12 cellular contexts compared by ENCODE assay signal in genomic region chr4:169189372-169189771, GRCh38.
DNase-seq lines count a peak whose midpoint lies in the region; ATAC-seq lines count a peak whose summit lies in the region.
"Had no signal": no experiment of that assay in that cellular context is flagged by ENCODE, and none has a peak within 500 bp of the region (broad histone marks: within the 10 kb centered on the region; RNA-seq: fewer than 3 reads in every experiment).

No MANE protein-coding gene starts in this region.

- no peak overlapping the region for H3K4me3 ChIP-seq in trophoblast cell (ENCODE audit: low read depth, low read length)
- no peak overlapping the region for H3K4me3 ChIP-seq in MG63
- H3K4me3 ChIP-seq: spleen had no signal

- H3K4me1 ChIP-seq in trophoblast cell (ENCODE audit: control insufficient read depth in 1 of 2, insufficient read depth in 2 of 2, low read length in 2 of 2): peaks cover 5 to 10% of the 10 kb centered on the region in 2 experiments

- H3K9me3 ChIP-seq in trophoblast cell (ENCODE audit: insufficient read depth, low read depth, low read length): no peaks in the 10 kb centered on the region
- no peaks in the 10 kb centered on the region for H3K9me3 ChIP-seq in MG63

- H3K4me2 ChIP-seq in trophoblast cell (ENCODE audit: low read length): no peak overlapping the region

- H3K79me1 ChIP-seq in trophoblast cell (ENCODE audit: low read length): peaks cover 2% of the 10 kb centered on the region

- ATAC-seq in GM18907 (IDR thresholded peaks at IDR 0.05; ENCODE audit: unreplicated experiment): peak; percentile 94
- peak; percentile 89 for ATAC-seq in GM21723 (IDR thresholded peaks at IDR 0.05; ENCODE audit: unreplicated experiment)
- peak; percentile 89 for ATAC-seq in HG03196 (IDR thresholded peaks at IDR 0.05; ENCODE audit: unreplicated experiment)

- no peak overlapping the region for H3K27ac ChIP-seq in trophoblast cell (ENCODE audit: low read depth, low read length)

- no peaks in the 10 kb centered on the region for H3K36me3 ChIP-seq in trophoblast cell (ENCODE audit: control insufficient read depth in 1 of 2, insufficient read depth in 2 of 2, low read length in 2 of 2)
- H3K36me3 ChIP-seq in MG63: no peaks in the 10 kb centered on the region
- H3K36me3 ChIP-seq: spleen had no signal

- no peak overlapping the region for H4K91ac ChIP-seq in trophoblast cell (ENCODE audit: low read depth, low read length)

- no peak for DNase-seq in trophoblast cell
- DNase-seq in SK-N-DZ (ENCODE audit: low spot score): no peak
- no peak for DNase-seq in MG63
- DNase-seq in LoVo (ENCODE audit: low spot score): no peak
- no peak for DNase-seq in C1 segment of cervical spinal cord (lab: John Stamatoyannopoulos, UW)
- DNase-seq: COR-L47, NCI-H1930, spleen, T-helper 2 cell had no signal

- no peak overlapping the region for H3K9ac ChIP-seq in trophoblast cell (ENCODE audit: low read length)

- no peak overlapping the region for H4K8ac ChIP-seq in trophoblast cell (ENCODE audit: low read depth, low read length)

- H3K23ac ChIP-seq in trophoblast cell (ENCODE audit: low read length): no peak overlapping the region

- H3K14ac ChIP-seq in trophoblast cell (ENCODE audit: low read length): no peak overlapping the region

- H2BK5ac ChIP-seq in trophoblast cell (ENCODE audit: low read depth, low read length, poor library complexity): no peak overlapping the region

- peak overlapping the region; percentile 53 for H3K18ac ChIP-seq in trophoblast cell (ENCODE audit: low read length)

- peak overlapping the region; percentile 46 for H2AK5ac ChIP-seq in trophoblast cell (ENCODE audit: low read length)

- no CpG with 5 or more reads among the region's 4 CpGs for WGBS in trophoblast cell (ENCODE audit: extremely low coverage, insufficient coverage, insufficient read length)

- H2AFZ ChIP-seq in trophoblast cell (ENCODE audit: insufficient read depth, low read length, poor library complexity): no peak overlapping the region

- H4K12ac ChIP-seq in trophoblast cell (ENCODE audit: low read depth, low read length): no peak overlapping the region

- H3K79me2 ChIP-seq in trophoblast cell (ENCODE audit: control insufficient read depth, insufficient read depth, low read length, poor library complexity): peaks cover 2% of the 10 kb centered on the region

- no peak overlapping the region for H3K4ac ChIP-seq in trophoblast cell (ENCODE audit: low read depth, low read length)

- H3K27me3 ChIP-seq in trophoblast cell (ENCODE audit: insufficient read depth, low read length) (no peaks in the 10 kb centered on the region), MG63 (no peaks in the 10 kb centered on the region)
- H3K27me3 ChIP-seq: spleen had no signal

- H2BK12ac ChIP-seq in trophoblast cell (ENCODE audit: low read length): peak overlapping the region; percentile 49

- H2BK120ac ChIP-seq in trophoblast cell (ENCODE audit: insufficient read depth, low read length, poor library complexity): peak overlapping the region; percentile 33
